ENCODE assay signal across 1 cellular context in the genomic region with DNA sequence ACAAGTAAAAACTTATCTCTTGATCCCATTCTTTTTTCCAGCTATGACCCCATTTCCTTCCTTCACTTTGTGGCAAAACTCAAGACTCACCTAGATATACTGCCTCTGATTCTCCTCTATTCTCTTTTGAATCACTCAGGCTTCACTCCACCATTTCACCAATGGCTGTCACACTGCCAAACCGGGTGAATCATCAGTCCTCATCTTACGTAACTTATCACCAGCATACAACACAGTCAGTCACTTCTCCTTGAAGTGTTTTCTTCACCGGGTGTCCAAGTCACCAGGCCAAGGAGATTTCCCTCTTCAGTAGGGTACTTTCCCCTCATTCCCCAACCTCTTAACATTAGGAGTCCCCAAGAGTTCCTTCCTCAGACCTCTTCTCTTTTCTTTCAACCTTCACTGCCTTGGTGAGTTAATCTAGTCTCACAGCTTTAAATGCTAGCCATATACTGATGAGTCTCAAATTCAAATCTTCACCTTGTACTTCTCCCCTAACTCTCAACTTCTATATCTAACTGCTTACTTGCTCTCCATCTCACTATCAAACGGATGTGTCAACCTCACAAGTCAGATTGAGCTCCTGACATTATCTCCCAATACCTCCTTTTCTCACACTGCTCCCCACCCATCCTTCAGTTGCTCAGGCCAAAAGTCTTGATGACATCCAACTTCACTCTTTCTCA.
TF ChIP-seq lines count a peak whose summit lies in the region.

No MANE protein-coding gene starts in this region.

TF ChIP-seq in GM12878, 131 proteins besides CTCF, POLR2A, EP300 and RAD21 (continued from another document):
- TF ChIP-seq, protein P1, sequence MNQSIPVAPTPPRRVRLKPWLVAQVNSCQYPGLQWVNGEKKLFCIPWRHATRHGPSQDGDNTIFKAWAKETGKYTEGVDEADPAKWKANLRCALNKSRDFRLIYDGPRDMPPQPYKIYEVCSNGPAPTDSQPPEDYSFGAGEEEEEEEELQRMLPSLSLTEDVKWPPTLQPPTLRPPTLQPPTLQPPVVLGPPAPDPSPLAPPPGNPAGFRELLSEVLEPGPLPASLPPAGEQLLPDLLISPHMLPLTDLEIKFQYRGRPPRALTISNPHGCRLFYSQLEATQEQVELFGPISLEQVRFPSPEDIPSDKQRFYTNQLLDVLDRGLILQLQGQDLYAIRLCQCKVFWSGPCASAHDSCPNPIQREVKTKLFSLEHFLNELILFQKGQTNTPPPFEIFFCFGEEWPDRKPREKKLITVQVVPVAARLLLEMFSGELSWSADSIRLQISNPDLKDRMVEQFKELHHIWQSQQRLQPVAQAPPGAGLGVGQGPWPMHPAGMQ (IDR thresholded peaks at IDR 0.05; ENCODE audit: borderline replicate concordance): no peak
- TF ChIP-seq SIX5 (IDR thresholded peaks at IDR 0.05; ENCODE audit: low read depth, low read length, severe bottlenecking) (no peak), POU2F2 (IDR thresholded peaks at IDR 0.05; ENCODE audit: borderline replicate concordance, low read depth, low read length) (no peak), JUND (IDR thresholded peaks at IDR 0.05; ENCODE audit: low read depth, low read length) (no peak), ZNF274 (IDR thresholded peaks at IDR 0.05; ENCODE audit: insufficient read depth, insufficient read length) (no peak)
- TF ChIP-seq, protein P2, sequence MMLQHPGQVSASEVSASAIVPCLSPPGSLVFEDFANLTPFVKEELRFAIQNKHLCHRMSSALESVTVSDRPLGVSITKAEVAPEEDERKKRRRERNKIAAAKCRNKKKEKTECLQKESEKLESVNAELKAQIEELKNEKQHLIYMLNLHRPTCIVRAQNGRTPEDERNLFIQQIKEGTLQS (IDR thresholded peaks at IDR 0.05; ENCODE audit: borderline replicate concordance, extremely low read depth, low read depth, low read length): no peak
